ENCODE assay signal across 8 cellular contexts in genomic region chr19:44643605-44644390, GRCh38. TPM values are rescaled to one million over a fixed set of nuclear protein-coding genes. Genes with fewer than 3 reads are reported as not detected.
DNase-seq lines count a peak whose midpoint lies in the region; ATAC-seq, FAIRE-seq and TF ChIP-seq lines count a peak whose summit lies in the region.

Gene PVR, plus strand, starts transcription at chr19:44643910. Its CDS starts 187 bp downstream, at chr19:44644097.

- ATAC-seq in GM18520 (IDR thresholded peaks at IDR 0.05; ENCODE audit: unreplicated experiment) (no peak), GM21786 (IDR thresholded peaks at IDR 0.05; ENCODE audit: unreplicated experiment) (no peak)

- H3K9me3 ChIP-seq in colonic mucosa (no peaks in the 10 kb centered on the region), kidney (ENCODE audit: control insufficient read depth in 1 of 2, low read length in 2 of 2) (no peaks in the 10 kb centered on the region), skeletal muscle tissue (ENCODE audit: control insufficient read depth in 3 of 3, low read length in 3 of 3) (no peaks in the 10 kb centered on the region)

- peak within 1 kb of the TSS; percentile 82 for H3K4me3 ChIP-seq in colonic mucosa
- H3K4me3 ChIP-seq in kidney (ENCODE audit: low read length in 2 of 2) = peak within 1 kb of the TSS; percentile 68 to 70
- H3K4me3 ChIP-seq in skeletal muscle tissue (ENCODE audit: low read length in 3 of 3) = peak within 1 kb of the TSS; percentile 86 to 94 (median 91)

- peak within 1 kb of the TSS; percentile 63 to 86 for H3K9ac ChIP-seq in colonic mucosa (ENCODE audit: low read depth in 2 of 2, low read length in 2 of 2)
- H3K9ac ChIP-seq in kidney (ENCODE audit: low read length in 2 of 2) = peak within 1 kb of the TSS; percentile 59 to 69
- H3K9ac ChIP-seq in skeletal muscle tissue (ENCODE audit: low read depth in 1 of 3, low read length in 3 of 3) = peak within 1 kb of the TSS; percentile 81 to 90 (median 85)

- H3K27me3 ChIP-seq in colonic mucosa (no peaks in the 10 kb centered on the region), skeletal muscle tissue (ENCODE audit: control insufficient read depth in 3 of 3, insufficient read depth in 3 of 3, low read length in 3 of 3) (no peaks in the 10 kb centered on the region)

- intact Hi-C loops in colonic mucosa (cut with DNase I) = no loop called here
- intact Hi-C loops in kidney (cut with DNase I) = no loop called here

- no peak for TF ChIP-seq CTCF in VCaP (conservative IDR thresholded peaks at IDR 0.05)
- TF ChIP-seq CTCF in colonic mucosa (IDR thresholded peaks at IDR 0.05) = no peak
- no peak for TF ChIP-seq CTCF in kidney (IDR thresholded peaks at IDR 0.05; ENCODE audit: borderline replicate concordance, extremely low read depth, insufficient read depth)

- H3K36me3 ChIP-seq in colonic mucosa (no peaks in the 10 kb centered on the region), kidney (ENCODE audit: control insufficient read depth in 1 of 2, insufficient read depth in 2 of 2, low read length in 2 of 2) (no peaks in the 10 kb centered on the region), skeletal muscle tissue (ENCODE audit: control insufficient read depth in 3 of 3, insufficient read depth in 3 of 3, low read length in 3 of 3) (peaks cover 0 to 3% (median 2%) of the 10 kb centered on the region in 3 donors)

- H3K27ac ChIP-seq in VCaP (peak within 1 kb of the TSS; percentile 95), colonic mucosa (peak within 1 kb of the TSS; percentile 86), kidney (ENCODE audit: low read depth in 2 of 2, low read length in 2 of 2) (peak within 1 kb of the TSS; percentile 69 to 82), skeletal muscle tissue (ENCODE audit: low read depth, low read length) (peak within 1 kb of the TSS; percentile 87)

- no peak for FAIRE-seq in kidney (lab: Jason Lieb, UNC)

- DNase-seq in GDM1 (lab: John Stamatoyannopoulos, UW) (peak; percentile 32), NCI-H146 (lab: John Stamatoyannopoulos, UW) (peak; percentile 83), colonic mucosa (peak; percentile 79), kidney (peak; percentile 89)

- H3K4me1 ChIP-seq in colonic mucosa (no peaks in the 10 kb centered on the region), kidney (ENCODE audit: control insufficient read depth in 1 of 2, insufficient read depth in 1 of 2, low read depth in 1 of 2, low read length in 2 of 2) (peaks cover 10 to 14% of the 10 kb centered on the region in 2 donors), skeletal muscle tissue (ENCODE audit: control insufficient read depth in 3 of 3, insufficient read depth in 3 of 3, low read length in 3 of 3) (peaks cover 32 to 50% (median 42%) of the 10 kb centered on the region in 3 donors)

RNA-seq across cellular contexts. Expression of gene PVR, which starts in this region (rescaled TPM):
- 10 to 100 TPM; 44.7 to 54.6 TPM for total RNA-seq in colonic mucosa
- 36.4 TPM for total RNA-seq in kidney
- 20.7 TPM for polyA plus RNA-seq in kidney (ENCODE audit: insufficient read depth, low read depth, low replicate concordance)
- total RNA-seq in skeletal muscle tissue = 15.7 TPM

Comparison
In these comparisons a context has a peak if more than half of its experiments do, and no peak if none do; other contexts are left out.
1. DNase-seq: peak in every context shown above with its lines; median percentile 89 in kidney; 83 in NCI-H146; 79 in colonic mucosa; 32 in GDM1.